Comparison of ENCODE assay signal across 8 cellular contexts in genomic region chr6:132279592-132280139, GRCh38.
DNase-seq lines count a peak whose midpoint lies in the region; ATAC-seq and TF ChIP-seq lines count a peak whose summit lies in the region.

No MANE protein-coding gene starts in this region.

- intact Hi-C loops in dendritic cell treated with granulocyte-macrophage colony-stimulating factor and Interleukin-4, amounts not matched to agents 40 ng/mL and 50 ng/mL, for 4 days (cut with micrococcal nuclease): loop anchor here (1.0 to 10.0 kb wide), 4 partner anchors 113 to 525 kb away; no protein-coding TSS in a partner anchor
- intact Hi-C loops in left lung (cut with DNase I): loop anchor here in 1 of 2 donors (10.0 kb wide), 1 partner anchor 205 kb away; no protein-coding TSS in a partner anchor

- TF ChIP-seq CTCF in left lung (IDR thresholded peaks at IDR 0.05): peak; percentile 79 to 85

- peaks cover 21% of the 10 kb centered on the region for H3K27me3 Mint-ChIP-seq in dendritic cell treated with granulocyte-macrophage colony-stimulating factor and Interleukin-4, amounts not matched to agents 40 ng/mL and 50 ng/mL, for 4 days

- H3K36me3 ChIP-seq in left lung: no peaks in the 10 kb centered on the region

- peak overlapping the region in 1 of 2 donors; percentile 14 for H3K4me3 ChIP-seq in left lung

- no peaks in the 10 kb centered on the region for H3K4me1 Mint-ChIP-seq in dendritic cell treated with granulocyte-macrophage colony-stimulating factor and Interleukin-4, amounts not matched to agents 40 ng/mL and 50 ng/mL, for 4 days (ENCODE audit: low read depth)

- H3K27me3 ChIP-seq in left lung: peaks cover 0 to 8% of the 10 kb centered on the region in 2 donors

- H3K27ac ChIP-seq in left lung: no peak overlapping the region

- H3K36me3 Mint-ChIP-seq in dendritic cell treated with granulocyte-macrophage colony-stimulating factor and Interleukin-4, amounts not matched to agents 40 ng/mL and 50 ng/mL, for 4 days (ENCODE audit: low read depth): no peaks in the 10 kb centered on the region

- DNase-seq in Ammon's horn (ENCODE audit: low spot score): peak; percentile 91
- DNase-seq in NCI-H446 treated with DMSO at 0.1 percent for 48 hours (lab: John Stamatoyannopoulos, UW): peak; percentile 63
- peak; percentile 52 to 65 for DNase-seq in activated CD4-positive, alpha-beta T cell treated with anti-CD3 and anti-CD28 coated beads for 4 hours
- DNase-seq in left lung: peak; percentile 69 to 84
- peak; percentile 35 for DNase-seq in stimulated activated CD4-positive, alpha-beta T cell treated with anti-CD3 and anti-CD28 coated beads, Interleukin-2, amount 100 ng/mL, for 4 hours (ENCODE audit: low read depth)

- no peaks in the 10 kb centered on the region for H3K9me3 Mint-ChIP-seq in dendritic cell treated with granulocyte-macrophage colony-stimulating factor and Interleukin-4, amounts not matched to agents 40 ng/mL and 50 ng/mL, for 4 days

- no peaks in the 10 kb centered on the region for H3K4me1 ChIP-seq in left lung

- H3K9me3 ChIP-seq in left lung: no peaks in the 10 kb centered on the region

- H3K4me3 Mint-ChIP-seq in dendritic cell treated with granulocyte-macrophage colony-stimulating factor and Interleukin-4, amounts not matched to agents 40 ng/mL and 50 ng/mL, for 4 days: peak overlapping the region; percentile 78

- peak; percentile 92 for ATAC-seq in GM19023 (IDR thresholded peaks at IDR 0.05; ENCODE audit: unreplicated experiment)
- peak; percentile 96 for ATAC-seq in HG03280 (IDR thresholded peaks at IDR 0.05; ENCODE audit: unreplicated experiment)
- ATAC-seq in left lung: peak; percentile 98

- no peak overlapping the region for H3K27ac Mint-ChIP-seq in dendritic cell treated with granulocyte-macrophage colony-stimulating factor and Interleukin-4, amounts not matched to agents 40 ng/mL and 50 ng/mL, for 4 days

Comparison
In these comparisons a context has a peak if more than half of its experiments do, and no peak if none do; other contexts are left out.
1. DNase-seq: peak in every context shown above with its lines; median percentile 91 in Ammon's horn; 76 in left lung; 63 in NCI-H446 treated with DMSO at 0.1 percent for 48 hours; 58 in activated CD4-positive, alpha-beta T cell treated with anti-CD3 and anti-CD28 coated beads for 4 hours; 35 in stimulated activated CD4-positive, alpha-beta T cell treated with anti-CD3 and anti-CD28 coated beads, Interleukin-2, amount 100 ng/mL, for 4 hours.